Comparison of ENCODE assay signal across 13 cellular contexts in genomic region chr21:45387506-45387905, GRCh38. TPM values are rescaled to one million over a fixed set of nuclear protein-coding genes. Genes with fewer than 3 reads are reported as not detected.
A peak's percentile ranks its signal among the peaks of the same experiment; 100 is the strongest.
DNase-seq lines count a peak whose midpoint lies in the region; ATAC-seq and TF ChIP-seq lines count a peak whose summit lies in the region.
"Had no signal": no experiment of that assay in that cellular context is flagged by ENCODE, and none has a peak within 500 bp of the region (broad histone marks: within the 10 kb centered on the region; RNA-seq: fewer than 3 reads in every experiment).

No MANE protein-coding gene starts in this region.

- no peaks in the 10 kb centered on the region for H3F3A ChIP-seq in SK-N-SH (replicated peaks; ENCODE audit: insufficient read depth)

- TF ChIP-seq CTCF in SK-N-SH (IDR thresholded peaks at IDR 0.05) (no peak), heart right ventricle (IDR thresholded peaks at IDR 0.05) (no peak), parathyroid adenoma (IDR thresholded peaks at IDR 0.05) (no peak)

- no peak for TF ChIP-seq EP300 in SK-N-SH (IDR thresholded peaks at IDR 0.05; ENCODE audit: borderline replicate concordance in 1 of 2, low read depth in 1 of 2, low read length in 1 of 2)

- no peak for TF ChIP-seq RAD21 in SK-N-SH (IDR thresholded peaks at IDR 0.05; ENCODE audit: low read length)

- H3K9me3 ChIP-seq in SK-N-SH (no peaks in the 10 kb centered on the region), heart right ventricle (peaks cover 0 to 4% (median 0%) of the 10 kb centered on the region in 11 donors), parathyroid adenoma (ENCODE audit: control insufficient read depth, low read length) (no peaks in the 10 kb centered on the region), aorta (ENCODE audit: control insufficient read depth, low read length) (no peaks in the 10 kb centered on the region)

- ATAC-seq in SK-N-SH treated with all-trans-retinoic acid at 6 μM for 48 hours (no peak), heart right ventricle (no peak), aorta (ENCODE audit: low FRiP score) (no peak), HG03280 (IDR thresholded peaks at IDR 0.05; ENCODE audit: unreplicated experiment) (no peak)

- H3K4me3 ChIP-seq in SK-N-SH (ENCODE audit: low read depth in 2 of 2, low read length in 1 of 2): no peak overlapping the region
- no peak overlapping the region for H3K4me3 ChIP-seq in heart right ventricle
- no peak overlapping the region for H3K4me3 ChIP-seq in parathyroid adenoma (ENCODE audit: low read depth, low read length)
- H3K4me3 ChIP-seq in aorta (ENCODE audit: low read length in 2 of 2): no peak overlapping the region

- H3K9me2 ChIP-seq in SK-N-SH: no peaks in the 10 kb centered on the region

- H3K4me2 ChIP-seq in SK-N-SH: peak overlapping the region; percentile 27; the same call in 1 of the 2 replicates
- H3K4me2 ChIP-seq in parathyroid adenoma (ENCODE audit: low read length): no peak overlapping the region

- no peaks in the 10 kb centered on the region for H3K27me3 ChIP-seq in SK-N-SH (ENCODE audit: insufficient read depth)
- peaks cover 0 to 9% (median 0%) of the 10 kb centered on the region in 7 donors for H3K27me3 ChIP-seq in heart right ventricle
- no peaks in the 10 kb centered on the region for H3K27me3 ChIP-seq in parathyroid adenoma (ENCODE audit: control insufficient read depth, insufficient read depth, low read length)
- H3K27me3 ChIP-seq in aorta (ENCODE audit: control insufficient read depth in 1 of 2, insufficient read depth in 2 of 2, low read length in 1 of 2): no peaks in the 10 kb centered on the region

- intact Hi-C loops in heart right ventricle (cut with DNase I): loop anchor here in 6 of 10 donors (1.0 to 5.0 kb wide), 3 partner anchors 50 to 52 kb away; no protein-coding TSS in a partner anchor
- intact Hi-C loops in aorta (cut with DNase I): no loop called here

- H4K20me1 ChIP-seq in SK-N-SH (ENCODE audit: insufficient read depth): no peaks in the 10 kb centered on the region

- POLR2A ChIA-PET in SK-N-SH (lab: Yijun Ruan, JAX): no interaction called here

- H3K27ac ChIP-seq in SK-N-SH (ENCODE audit: low read depth in 2 of 2, low read length in 1 of 2) (peak overlapping the region in 1 of 2 experiments; percentile 41; a peak in 2 of 4 replicates), heart right ventricle (peak overlapping the region in 8 of 10 donors; percentile 28 to 66 (median 44)), parathyroid adenoma (peak overlapping the region; percentile 29), aorta (ENCODE audit: low read depth in 1 of 2, low read length in 2 of 2) (no peak overlapping the region)
- H3K27ac ChIP-seq: 22Rv1 had no signal

- no peak for DNase-seq in SK-N-SH
- DNase-seq in heart right ventricle: no peak
- peak; percentile 19 to 39 for DNase-seq in aorta
- no peak for DNase-seq in hippocampal formation (lab: John Stamatoyannopoulos, UW)
- DNase-seq in KG1 (lab: John Stamatoyannopoulos, UW): no peak
- DNase-seq: activated CD4-positive, alpha-beta T cell treated with anti-CD3 and anti-CD28 coated beads, Interleukin-2, amount 50 U/mL, for 48 hours; CD4-positive, alpha-beta memory T cell; NCI-H1092; NCI-H2227 treated with DMSO at 0.1 percent for 48 hours had no signal

- CTCF ChIA-PET in SK-N-SH (lab: Yijun Ruan, JAX): interaction anchor here (0.7 to 1.0 kb wide), 3 partner anchors 15 to 39 kb away, joined by 3 read pairs; no protein-coding TSS in a partner anchor

- H2AFZ ChIP-seq in SK-N-SH (ENCODE audit: low read depth) (peak overlapping the region; percentile 31; the same call in 1 of the 2 replicates), parathyroid adenoma (no peak overlapping the region)

- no peak overlapping the region for H3K9ac ChIP-seq in SK-N-SH
- no peak overlapping the region for H3K9ac ChIP-seq in parathyroid adenoma

- H3K79me2 ChIP-seq in SK-N-SH (ENCODE audit: insufficient read depth): no peaks in the 10 kb centered on the region
- no peaks in the 10 kb centered on the region for H3K79me2 ChIP-seq in parathyroid adenoma

- WGBS in SK-N-SH (ENCODE audit: low lambda C conversion rate): 94% methylated on average over 13 of the region's 13 CpGs
- WGBS in heart right ventricle, 2 donors: 82 to 83% methylated on average over 13 of the region's 13 CpGs
- 87 to 89% methylated on average over 13 of the region's 13 CpGs for WGBS in aorta, 2 donors

- H3K4me1 ChIP-seq in SK-N-SH (ENCODE audit: control insufficient read depth in 1 of 2, insufficient read depth in 2 of 2, low read depth in 1 of 2, low read length in 1 of 2) (peaks cover 9 to 13% of the 10 kb centered on the region in 2 experiments; a peak in 2 of 4 replicates), heart right ventricle (peaks cover 9 to 25% (median 17%) of the 10 kb centered on the region in 9 donors), parathyroid adenoma (no peaks in the 10 kb centered on the region), aorta (ENCODE audit: control insufficient read depth in 1 of 2, insufficient read depth in 2 of 2, low read length in 2 of 2) (no peaks in the 10 kb centered on the region)

- H3K36me3 ChIP-seq in SK-N-SH (replicated peaks in 1 of 2; ENCODE audit: control insufficient read depth in 1 of 2, insufficient read depth in 2 of 2, low read length in 1 of 2) (no peaks in the 10 kb centered on the region), heart right ventricle (no peaks in the 10 kb centered on the region), parathyroid adenoma (ENCODE audit: control insufficient read depth, insufficient read depth, low read length) (no peaks in the 10 kb centered on the region), aorta (ENCODE audit: control insufficient read depth in 1 of 2, insufficient read depth in 2 of 2, low read length in 1 of 2) (no peaks in the 10 kb centered on the region)

TF ChIP-seq in SK-N-SH, 30 proteins besides CTCF, POLR2A, EP300 and RAD21:
- no peak for TF ChIP-seq MAX (IDR thresholded peaks at IDR 0.05; ENCODE audit: low read depth)

TF ChIP-seq in SK-N-SH treated with all-trans-retinoic acid at 6 μM for 48 hours, 23 proteins besides CTCF, POLR2A, EP300 and RAD21 (continues in another document):
- TF ChIP-seq PATZ1 (CRISPR knock-in tag; IDR thresholded peaks at IDR 0.05; ENCODE audit: borderline replicate concordance) (no peak), GLIS3 (CRISPR knock-in tag; IDR thresholded peaks at IDR 0.05) (no peak), ISL1 (CRISPR knock-in tag; IDR thresholded peaks at IDR 0.05) (no peak), ZNF565 (CRISPR knock-in tag; conservative IDR thresholded peaks at IDR 0.05; ENCODE audit: low read depth) (no peak), CREB5 (CRISPR knock-in tag; IDR thresholded peaks at IDR 0.05; ENCODE audit: low read depth) (no peak), PPARA (CRISPR knock-in tag; IDR thresholded peaks at IDR 0.05; ENCODE audit: borderline replicate concordance) (no peak), SNAI2 (CRISPR knock-in tag; IDR thresholded peaks at IDR 0.05) (no peak), OSR1 (CRISPR knock-in tag; IDR thresholded peaks at IDR 0.05) (no peak), ARNTL (CRISPR knock-in tag; IDR thresholded peaks at IDR 0.05; ENCODE audit: borderline replicate concordance, low read depth) (no peak), CSDC2 (CRISPR knock-in tag; IDR thresholded peaks at IDR 0.05) (no peak), POU6F1 (CRISPR knock-in tag; IDR thresholded peaks at IDR 0.05; ENCODE audit: borderline replicate concordance, low read depth) (no peak), TCF4 (CRISPR knock-in tag; IDR thresholded peaks at IDR 0.05; ENCODE audit: borderline replicate concordance) (no peak)

RNA-seq across cellular contexts. Expression of gene COL18A1, which starts 17.5 kb away (rescaled TPM):
- polyA plus RNA-seq in SK-N-SH (2012; rRNA removed) (93.6 and 118 TPM in 2 replicates), heart right ventricle (10 to 100 TPM; 63.1 to 70.6 TPM), aorta (100 to 1,000 TPM in 1 of 2 donors, 10 to 100 TPM in 1; 97.3 to 963 TPM)
- 51.8 and 89.1 TPM in 2 replicates for polyA plus RNA-seq in SK-N-SH (2012; cell fraction: cytosol; rRNA removed)
- polyA plus RNA-seq in SK-N-SH (2012; cell fraction: nucleus; rRNA removed): 287 and 525 TPM in 2 replicates
- total RNA-seq in heart right ventricle (10 to 100 TPM; 33.7 to 87.1 (median 48.8) TPM), aorta (100 to 1,000 TPM; 289 to 301 TPM)

Comparison
In these comparisons a context has a peak if more than half of its experiments do, and no peak if none do; other contexts are left out.
1. DNase-seq: peak in aorta (2 of 2); none in SK-N-SH (single experiment), heart right ventricle (0 of 2), hippocampal formation (0 of 2) and KG1 (single experiment).
2. H3K27ac ChIP-seq: peak in heart right ventricle (8 of 10) and parathyroid adenoma (single experiment); none in aorta (0 of 2).
3. intact Hi-C loops: an anchor here in heart right ventricle (1.0 to 5.0 kb wide); none called in aorta.